8 cellular contexts compared by ENCODE assay signal in genomic region chr6:98835149-98836024, GRCh38. TPM values are rescaled to one million over a fixed set of nuclear protein-coding genes. Genes with fewer than 3 reads are reported as not detected.
DNase-seq lines count a peak whose midpoint lies in the region; ATAC-seq and TF ChIP-seq lines count a peak whose summit lies in the region.

No MANE protein-coding gene starts in this region.

- POLR2A ChIA-PET in naive thymus-derived CD8-positive, alpha-beta T cell (lab: Charles Lee): no interaction called here

- intact Hi-C loops in CD14-positive monocyte (cut with micrococcal nuclease): loop anchor here in 1 of 2 donors (5.0 kb wide), 1 partner anchor 1333 kb away; no protein-coding TSS in a partner anchor

- H3K4me1 Mint-ChIP-seq in CD14-positive monocyte: peaks cover 39% of the 10 kb centered on the region
- peaks cover 45% of the 10 kb centered on the region for H3K4me1 Mint-ChIP-seq in HFFc6 (ENCODE audit: low read depth)
- peaks cover 11% of the 10 kb centered on the region for H3K4me1 Mint-ChIP-seq in activated T-helper 17 cell treated with anti-CD3 and anti-CD28 coated beads, Interleukin-2, amount 50 U/mL, for 72 hours
- peaks cover 36 to 55% (median 41%) of the 10 kb centered on the region in 4 donors for H3K4me1 Mint-ChIP-seq in naive thymus-derived CD8-positive, alpha-beta T cell

- H3K27ac Mint-ChIP-seq in CD14-positive monocyte (no peak overlapping the region), HFFc6 (no peak overlapping the region)
- H3K27ac Mint-ChIP-seq in activated T-helper 17 cell treated with anti-CD3 and anti-CD28 coated beads, Interleukin-2, amount 50 U/mL, for 72 hours: no peak overlapping the region
- peak overlapping the region in 2 of 10 donors; percentile 62 to 66 for H3K27ac Mint-ChIP-seq in naive thymus-derived CD8-positive, alpha-beta T cell
- H3K27ac Mint-ChIP-seq in activated naive CD4-positive, alpha-beta T cell treated with anti-CD3 and anti-CD28 coated beads, Interleukin-2, amount 50 U/mL, for 72 hours: no peak overlapping the region

- H3K27me3 Mint-ChIP-seq in CD14-positive monocyte (ENCODE audit: low read depth in 3 of 3) (peaks cover 91 to 97% (median 93%) of the 10 kb centered on the region in 3 donors), HFFc6 (ENCODE audit: insufficient read depth) (peaks cover 58% of the 10 kb centered on the region)
- peaks cover 75% of the 10 kb centered on the region for H3K27me3 Mint-ChIP-seq in activated T-helper 17 cell treated with anti-CD3 and anti-CD28 coated beads, Interleukin-2, amount 50 U/mL, for 72 hours
- peaks cover 54 to 95% (median 71%) of the 10 kb centered on the region in 5 donors for H3K27me3 Mint-ChIP-seq in naive thymus-derived CD8-positive, alpha-beta T cell

- H3K36me3 Mint-ChIP-seq in CD14-positive monocyte: peaks cover 6 to 17% of the 10 kb centered on the region in 2 donors
- no peaks in the 10 kb centered on the region for H3K36me3 Mint-ChIP-seq in HFFc6 (ENCODE audit: low read depth)
- peaks cover 15% of the 10 kb centered on the region for H3K36me3 Mint-ChIP-seq in activated T-helper 17 cell treated with anti-CD3 and anti-CD28 coated beads, Interleukin-2, amount 50 U/mL, for 72 hours (ENCODE audit: low read depth)
- peaks cover 0 to 17% (median 12%) of the 10 kb centered on the region in 3 donors for H3K36me3 Mint-ChIP-seq in naive thymus-derived CD8-positive, alpha-beta T cell
- peaks cover 11 to 27% of the 10 kb centered on the region in 2 donors for H3K36me3 Mint-ChIP-seq in activated naive CD4-positive, alpha-beta T cell treated with anti-CD3 and anti-CD28 coated beads, Interleukin-2, amount 50 U/mL, for 72 hours

- DNase-seq in CD14-positive monocyte (ENCODE audit: low spot score) (no peak), HFFc6 (no peak), cerebellar cortex (ENCODE audit: low spot score) (no peak), GF-D8 (lab: John Stamatoyannopoulos, UW) (no peak)
- no peak for DNase-seq in naive thymus-derived CD8-positive, alpha-beta T cell
- no peak for DNase-seq in activated naive CD4-positive, alpha-beta T cell treated with anti-CD3 and anti-CD28 coated beads, Interleukin-2, amount 50 U/mL, for 72 hours (ENCODE audit: low spot score in 2 of 2)

- no peak for ATAC-seq in activated T-helper 17 cell treated with anti-CD3 and anti-CD28 coated beads, Interleukin-2, amount 50 U/mL, for 72 hours (replicated peaks)
- ATAC-seq in naive thymus-derived CD8-positive, alpha-beta T cell: peak in 1 of 2 donors; percentile 6
- ATAC-seq in activated naive CD4-positive, alpha-beta T cell treated with anti-CD3 and anti-CD28 coated beads, Interleukin-2, amount 50 U/mL, for 72 hours: no peak
- no peak for ATAC-seq in HG03139 (IDR thresholded peaks at IDR 0.05; ENCODE audit: unreplicated experiment)

- H3K4me3 Mint-ChIP-seq in CD14-positive monocyte (peak overlapping the region; percentile 9 to 88), HFFc6 (peak overlapping the region; percentile 16; the same call in 1 of the 2 replicates)
- H3K4me3 Mint-ChIP-seq in activated T-helper 17 cell treated with anti-CD3 and anti-CD28 coated beads, Interleukin-2, amount 50 U/mL, for 72 hours: peak overlapping the region; percentile 45
- H3K4me3 Mint-ChIP-seq in naive thymus-derived CD8-positive, alpha-beta T cell: peak overlapping the region; percentile 49 to 77 (median 62)

- TF ChIP-seq CTCF in CD14-positive monocyte (IDR thresholded peaks at IDR 0.05) (no peak), HFFc6 (IDR thresholded peaks at IDR 0.05) (no peak)

- H3K9me3 Mint-ChIP-seq in CD14-positive monocyte (peaks cover 0 to 36% (median 19%) of the 10 kb centered on the region in 7 donors), HFFc6 (no peaks in the 10 kb centered on the region)
- H3K9me3 Mint-ChIP-seq in activated T-helper 17 cell treated with anti-CD3 and anti-CD28 coated beads, Interleukin-2, amount 50 U/mL, for 72 hours: no peaks in the 10 kb centered on the region
- peaks cover 0 to 8% (median 0%) of the 10 kb centered on the region in 9 donors for H3K9me3 Mint-ChIP-seq in naive thymus-derived CD8-positive, alpha-beta T cell
- H3K9me3 Mint-ChIP-seq in activated naive CD4-positive, alpha-beta T cell treated with anti-CD3 and anti-CD28 coated beads, Interleukin-2, amount 50 U/mL, for 72 hours: peaks cover 0 to 1% of the 10 kb centered on the region in 2 donors

RNA-seq across cellular contexts. Expression of gene POU3F2, which starts 1.0 kb away (rescaled TPM):
- polyA plus RNA-seq in CD14-positive monocyte: not detected
- under 1 TPM in 2 of 6 experiments, not detected in 4; 0.02 TPM for total RNA-seq in HFFc6 (2021; fragmentation: NEBNext Ultra II Directional; extraction: Animal tissue kit (Norgen Biotek cat#: 25700))
- total RNA-seq in activated T-helper 17 cell treated with anti-CD3 and anti-CD28 coated beads, Interleukin-2, amount 50 U/mL, for 72 hours: not detected
- total RNA-seq in naive thymus-derived CD8-positive, alpha-beta T cell: not detected
- not detected for polyA plus RNA-seq in naive thymus-derived CD8-positive, alpha-beta T cell
- total RNA-seq in activated naive CD4-positive, alpha-beta T cell treated with anti-CD3 and anti-CD28 coated beads, Interleukin-2, amount 50 U/mL, for 72 hours: not detected
